In genomic region chr6:159790149-159790946, GRCh38 we compare ENCODE assay signal across 1 cellular context.
A peak's percentile ranks its signal among the peaks of the same experiment; 100 is the strongest.
TF ChIP-seq lines count a peak whose summit lies in the region.

Gene MRPL18 (plus strand): TSS chr6:159790467. CDS start chr6:159790588, 121 bp downstream.

TF ChIP-seq in HepG2, 621 proteins besides CTCF, POLR2A, EP300 and RAD21 (continued from another document and continues in another):
- no peak for TF ChIP-seq CREB3 (CRISPR knock-in tag; IDR thresholded peaks at IDR 0.05)
- TF ChIP-seq ZNF281 (CRISPR knock-in tag; IDR thresholded peaks at IDR 0.05; ENCODE audit: borderline replicate concordance), result no peak
- peak; percentile 50; the same call in 1 of the 2 replicates for TF ChIP-seq CERS6 (CRISPR knock-in tag; IDR thresholded peaks at IDR 0.05)
- peak; percentile 12; the same call in 1 of the 2 replicates for TF ChIP-seq TGIF2 (CRISPR knock-in tag; IDR thresholded peaks at IDR 0.05)
- no peak for TF ChIP-seq ZNF329 (CRISPR knock-in tag; IDR thresholded peaks at IDR 0.05; ENCODE audit: low read depth)
- TF ChIP-seq TRAFD1 (CRISPR knock-in tag; IDR thresholded peaks at IDR 0.05; ENCODE audit: borderline replicate concordance), result no peak
- TF ChIP-seq ZBTB2 (CRISPR knock-in tag; IDR thresholded peaks at IDR 0.05; ENCODE audit: low read depth), result no peak
- no peak for TF ChIP-seq BORCS8-MEF2B (CRISPR knock-in tag; IDR thresholded peaks at IDR 0.05)
- TF ChIP-seq NR2F6 (IDR thresholded peaks at IDR 0.05), result peak; percentile 72
- peak; percentile 66; the same call in 1 of the 2 replicates for TF ChIP-seq NR2F6 (CRISPR knock-in tag; IDR thresholded peaks at IDR 0.05)
- peak; percentile 19; the same call in 1 of the 2 replicates for TF ChIP-seq GATA4 (IDR thresholded peaks at IDR 0.05; ENCODE audit: borderline replicate concordance, low read depth)
- TF ChIP-seq ZNF446 (CRISPR knock-in tag; IDR thresholded peaks at IDR 0.05), result no peak
- TF ChIP-seq RORA (CRISPR knock-in tag; IDR thresholded peaks at IDR 0.05), result no peak
- TF ChIP-seq NPAS2 (CRISPR knock-in tag; IDR thresholded peaks at IDR 0.05; ENCODE audit: borderline replicate concordance), result no peak
- TF ChIP-seq PLSCR1 (CRISPR knock-in tag; IDR thresholded peaks at IDR 0.05; ENCODE audit: borderline replicate concordance), result no peak
- no peak for TF ChIP-seq ZBTB44 (CRISPR knock-in tag; IDR thresholded peaks at IDR 0.05)
- TF ChIP-seq ASH2L (IDR thresholded peaks at IDR 0.05; ENCODE audit: insufficient read length, low read depth, low read length), result peak; percentile 81
- TF ChIP-seq FIP1L1 (IDR thresholded peaks at IDR 0.05; ENCODE audit: borderline replicate concordance, insufficient read depth, low read depth, low read length), result no peak
- no peak for TF ChIP-seq ZNF644 (CRISPR knock-in tag; IDR thresholded peaks at IDR 0.05; ENCODE audit: low read depth)
- TF ChIP-seq ZFP36 (IDR thresholded peaks at IDR 0.05; ENCODE audit: borderline replicate concordance, low read depth, low read length, partially characterized antibody), result no peak
- TF ChIP-seq TBX3 (IDR thresholded peaks at IDR 0.05; ENCODE audit: borderline replicate concordance), result no peak
- TF ChIP-seq NFRKB (IDR thresholded peaks at IDR 0.05), result no peak
- 0 out of 2 replicates have a peak, but pooled peaks have one; percentile 4 for TF ChIP-seq IRX3 (CRISPR knock-in tag; IDR thresholded peaks at IDR 0.05; ENCODE audit: borderline replicate concordance, low read depth)
- peak; percentile 25 for TF ChIP-seq ZBTB10 (CRISPR knock-in tag; IDR thresholded peaks at IDR 0.05; ENCODE audit: borderline replicate concordance)
- no peak for TF ChIP-seq ZNF543 (CRISPR knock-in tag; IDR thresholded peaks at IDR 0.05)
- TF ChIP-seq ZNF746 (CRISPR knock-in tag; IDR thresholded peaks at IDR 0.05), result peak; percentile 35; the same call in 1 of the 2 replicates
- TF ChIP-seq ZBED4 (CRISPR knock-in tag; IDR thresholded peaks at IDR 0.05; ENCODE audit: borderline replicate concordance), result 0 out of 2 replicates have a peak, but pooled peaks have one; percentile 32
- TF ChIP-seq HMG20B (CRISPR knock-in tag; conservative IDR thresholded peaks at IDR 0.05), result no peak
- TF ChIP-seq ZFP62 (CRISPR knock-in tag; IDR thresholded peaks at IDR 0.05), result no peak
- peak; percentile 8; the same call in 1 of the 2 replicates for TF ChIP-seq ARID3A (IDR thresholded peaks at IDR 0.05; ENCODE audit: low read depth, low read length)
- no peak for TF ChIP-seq TEAD3 (CRISPR knock-in tag; optimal IDR thresholded peaks at IDR 0.05; ENCODE audit: borderline replicate concordance)
- no peak for TF ChIP-seq AGO1 (IDR thresholded peaks at IDR 0.05; ENCODE audit: low read depth, low read length, poor library complexity, severe bottlenecking)
- no peak for TF ChIP-seq ZNF576 (CRISPR knock-in tag; IDR thresholded peaks at IDR 0.05)
